ENCODE assay signal across 9 cellular contexts in the genomic region with DNA sequence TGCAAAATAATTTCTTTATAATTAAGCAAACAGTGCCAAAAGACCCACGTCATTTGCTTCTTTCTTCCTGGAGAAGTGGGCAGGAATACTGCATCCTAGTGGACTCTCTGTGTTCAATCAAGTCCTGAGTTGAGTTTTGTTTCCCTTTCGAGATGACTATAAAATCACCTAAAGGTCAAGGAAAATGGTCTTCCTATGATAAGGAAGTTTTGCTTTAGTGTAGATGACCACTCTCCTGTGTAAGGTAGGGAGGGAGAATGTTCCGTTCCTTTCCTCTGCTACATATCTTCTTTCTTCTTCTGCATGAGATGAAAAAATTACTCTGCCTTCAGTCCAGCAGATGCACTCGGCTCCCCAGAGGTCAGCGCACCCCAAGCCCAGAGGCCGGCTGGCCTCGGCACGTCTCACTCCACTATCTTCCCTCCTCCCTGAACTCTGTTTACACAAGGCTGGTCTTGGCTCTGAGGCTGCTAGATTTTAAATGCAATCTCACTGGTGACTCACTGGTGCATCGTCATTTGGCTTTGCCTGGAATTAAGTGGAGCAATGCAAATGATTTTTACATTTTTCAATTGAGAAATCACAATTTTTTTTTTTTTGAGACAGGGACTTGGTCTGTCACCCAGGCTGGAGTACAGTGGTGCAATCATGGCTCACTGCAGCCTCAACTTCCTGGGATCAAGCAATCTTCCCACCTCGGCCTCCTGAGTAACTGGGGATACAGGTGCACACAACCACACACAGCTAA. TPM values are rescaled to one million over a fixed set of nuclear protein-coding genes. Genes with fewer than 3 reads are reported as not detected.
DNase-seq lines count a peak whose midpoint lies in the region; ATAC-seq and TF ChIP-seq lines count a peak whose summit lies in the region.
"Had no signal": no experiment of that assay in that cellular context is flagged by ENCODE, and none has a peak within 500 bp of the region (broad histone marks: within the 10 kb centered on the region; RNA-seq: fewer than 3 reads in every experiment).

No MANE protein-coding gene starts in this region.

- H3K4me2 ChIP-seq in PC-9 (peak overlapping the region; percentile 77), fibroblast of lung (ENCODE audit: extremely low read depth, insufficient read depth, low read length) (peak overlapping the region; percentile 53)

- no peaks in the 10 kb centered on the region for H3K9me3 ChIP-seq in PC-9 (ENCODE audit: insufficient read depth, low read depth)
- no peaks in the 10 kb centered on the region for H3K9me3 ChIP-seq in fibroblast of lung (ENCODE audit: control insufficient read depth, insufficient read depth, low read depth, low read length)

- H3K9me3 Mint-ChIP-seq in CD14-positive monocyte (no peaks in the 10 kb centered on the region), glutamatergic neuron (ENCODE audit: unreplicated experiment) (no peaks in the 10 kb centered on the region)
- no peaks in the 10 kb centered on the region for H3K9me3 Mint-ChIP-seq in stimulated activated effector memory CD8-positive, alpha-beta T cell treated with anti-CD3 and anti-CD28 coated beads, Interleukin-12 subunit alpha, Interleukin-12 subunit beta, amount 100 ng/mL, for 72 hours

- H3K9me2 ChIP-seq in PC-9 (ENCODE audit: insufficient read depth), result no peaks in the 10 kb centered on the region

- CTCF ChIA-PET in PC-9 (lab: Charles Lee), result interaction anchor here (0.6 to 0.7 kb wide), 3 partner anchors 10 to 27 kb away, joined by 3 to 5 read pairs (median 3); no protein-coding TSS in a partner anchor

- peaks cover 56% of the 10 kb centered on the region for H3K4me1 ChIP-seq in PC-9 (replicated peaks; ENCODE audit: insufficient read depth)
- peaks cover 8% of the 10 kb centered on the region for H3K4me1 ChIP-seq in fibroblast of lung (ENCODE audit: control insufficient read depth, extremely low read depth, insufficient read depth, low read length)

- H3K4me3 Mint-ChIP-seq in CD14-positive monocyte, result peak overlapping the region; percentile 69 to 87
- no peak overlapping the region for H3K4me3 Mint-ChIP-seq in glutamatergic neuron (ENCODE audit: unreplicated experiment)
- no peak overlapping the region for H3K4me3 Mint-ChIP-seq in stimulated activated effector memory CD8-positive, alpha-beta T cell treated with anti-CD3 and anti-CD28 coated beads, Interleukin-12 subunit alpha, Interleukin-12 subunit beta, amount 100 ng/mL, for 72 hours
- H3K4me3 Mint-ChIP-seq: activated naive CD8-positive, alpha-beta T cell had no signal

- peak overlapping the region; percentile 39; the same call in 1 of the 2 replicates for H3K4me3 ChIP-seq in PC-9
- H3K4me3 ChIP-seq in fibroblast of lung (replicated peaks in 1 of 4; ENCODE audit: control extremely low read depth in 1 of 4, insufficient read depth in 1 of 4, low read depth in 3 of 4, low read length in 4 of 4), result peak overlapping the region in 2 of 4 experiments; percentile 11 to 23

- H4K20me1 ChIP-seq in PC-9 (ENCODE audit: insufficient read depth) (no peaks in the 10 kb centered on the region), fibroblast of lung (ENCODE audit: control insufficient read depth, extremely low read depth, insufficient read depth, low read length) (no peaks in the 10 kb centered on the region)

- ATAC-seq in stimulated activated effector memory CD8-positive, alpha-beta T cell treated with anti-CD3 and anti-CD28 coated beads, Interleukin-12 subunit alpha, Interleukin-12 subunit beta, amount 100 ng/mL, for 72 hours, result no peak

- H3K27me3 ChIP-seq in PC-9 (ENCODE audit: insufficient read depth, low read depth), result no peaks in the 10 kb centered on the region
- H3K27me3 ChIP-seq in fibroblast of lung (ENCODE audit: control insufficient read depth, insufficient read depth, low read length), result no peaks in the 10 kb centered on the region

- POLR2A ChIA-PET in PC-9 (lab: Charles Lee; ENCODE audit: unreplicated experiment), result interaction anchor here (0.6 kb wide), 1 partner anchor 40 kb away, joined by 5 read pairs; no protein-coding TSS in a partner anchor

- H3K36me3 Mint-ChIP-seq in CD14-positive monocyte, result peaks cover 11 to 13% of the 10 kb centered on the region in 2 donors
- no peaks in the 10 kb centered on the region for H3K36me3 Mint-ChIP-seq in glutamatergic neuron (ENCODE audit: unreplicated experiment)
- peaks cover 19% of the 10 kb centered on the region for H3K36me3 Mint-ChIP-seq in stimulated activated effector memory CD8-positive, alpha-beta T cell treated with anti-CD3 and anti-CD28 coated beads, Interleukin-12 subunit alpha, Interleukin-12 subunit beta, amount 100 ng/mL, for 72 hours

- TF ChIP-seq CTCF in CD14-positive monocyte (IDR thresholded peaks at IDR 0.05) (no peak), PC-9 (conservative IDR thresholded peaks at IDR 0.05) (peak; percentile 30; the same call in 1 of the 2 replicates), fibroblast of lung (conservative IDR thresholded peaks at IDR 0.05 in 1 of 2, IDR thresholded peaks at IDR 0.05 in 1 of 2; ENCODE audit: low read depth in 1 of 2, low read length in 2 of 2) (peak; percentile 30 to 31), glutamatergic neuron (IDR thresholded peaks at IDR 0.05; ENCODE audit: partially characterized antibody, unreplicated experiment) (no peak)

- intact Hi-C loops in CD14-positive monocyte (cut with micrococcal nuclease) (no loop called here), PC-9 (cut with micrococcal nuclease; ENCODE audit: unreplicated experiment) (no loop called here)

- H3K9ac ChIP-seq in fibroblast of lung (ENCODE audit: insufficient read depth, low read length), result peak overlapping the region; percentile 5

- H3K27ac Mint-ChIP-seq in CD14-positive monocyte (peak overlapping the region; percentile 96 to 99 (median 99)), glutamatergic neuron (ENCODE audit: unreplicated experiment) (no peak overlapping the region)
- no peak overlapping the region for H3K27ac Mint-ChIP-seq in stimulated activated effector memory CD8-positive, alpha-beta T cell treated with anti-CD3 and anti-CD28 coated beads, Interleukin-12 subunit alpha, Interleukin-12 subunit beta, amount 100 ng/mL, for 72 hours
- H3K27ac Mint-ChIP-seq: activated naive CD8-positive, alpha-beta T cell had no signal

- H3K79me2 ChIP-seq in PC-9 (ENCODE audit: low read depth), result no peaks in the 10 kb centered on the region; the same call in none of the 2 replicates
- H3K79me2 ChIP-seq in fibroblast of lung (ENCODE audit: control insufficient read depth, insufficient read depth, low read length), result no peaks in the 10 kb centered on the region

- H3K36me3 ChIP-seq in PC-9 (ENCODE audit: low read depth), result no peaks in the 10 kb centered on the region
- H3K36me3 ChIP-seq in fibroblast of lung (ENCODE audit: control insufficient read depth, insufficient read depth, low read length), result no peaks in the 10 kb centered on the region

- H3K27ac ChIP-seq in PC-9 (peak overlapping the region; percentile 89), fibroblast of lung (ENCODE audit: insufficient read depth, low read length) (peak overlapping the region; percentile 63)

- peaks cover 23% of the 10 kb centered on the region for H3K4me1 Mint-ChIP-seq in CD14-positive monocyte
- H3K4me1 Mint-ChIP-seq in glutamatergic neuron (ENCODE audit: low read depth, unreplicated experiment), result peaks cover 3% of the 10 kb centered on the region
- no peaks in the 10 kb centered on the region for H3K4me1 Mint-ChIP-seq in stimulated activated effector memory CD8-positive, alpha-beta T cell treated with anti-CD3 and anti-CD28 coated beads, Interleukin-12 subunit alpha, Interleukin-12 subunit beta, amount 100 ng/mL, for 72 hours

- DNase-seq in CD14-positive monocyte (ENCODE audit: low spot score), result peak; percentile 84
- DNase-seq in PC-9, result peak; percentile 79 to 97
- DNase-seq in fibroblast of lung (ENCODE audit: low read depth in 2 of 2), result peak; percentile 91 to 98
- DNase-seq in occipital lobe (lab: John Stamatoyannopoulos, UW), result peak; percentile 13
- no peak for DNase-seq in GDM1 (lab: John Stamatoyannopoulos, UW)
- DNase-seq in glutamatergic neuron, result no peak
- no peak for DNase-seq in stimulated activated effector memory CD8-positive, alpha-beta T cell treated with anti-CD3 and anti-CD28 coated beads, Interleukin-12 subunit alpha, Interleukin-12 subunit beta, amount 100 ng/mL, for 72 hours (ENCODE audit: low spot score in 2 of 2)
- DNase-seq in ecto neural progenitor cell (ENCODE audit: low spot score), result no peak

- peaks cover 49% of the 10 kb centered on the region for H3F3A ChIP-seq in PC-9 (ENCODE audit: insufficient read depth, low read depth)

- BruUV-seq in PC-9 (replicated peaks; lab: Mats Ljungman, UMichigan), result TSS peak; percentile 83

- H3K27me3 Mint-ChIP-seq in CD14-positive monocyte (ENCODE audit: low read depth in 3 of 3), result peaks cover 0 to 2% (median 0%) of the 10 kb centered on the region in 3 donors
- peaks cover 2% of the 10 kb centered on the region for H3K27me3 Mint-ChIP-seq in glutamatergic neuron (ENCODE audit: unreplicated experiment)
- H3K27me3 Mint-ChIP-seq: activated naive CD8-positive, alpha-beta T cell had no signal

- H2AFZ ChIP-seq in PC-9, result no peak overlapping the region; the same call in 1 of the 2 replicates
- H2AFZ ChIP-seq in fibroblast of lung (ENCODE audit: low read length), result no peak overlapping the region

RNA-seq across cellular contexts. Expression of gene VDAC2, which starts 18.6 kb away (rescaled TPM):
- 100 to 1,000 TPM; 139 to 154 TPM for polyA plus RNA-seq in CD14-positive monocyte
- 241 and 243 TPM in 2 replicates for total RNA-seq in PC-9 (2021)
- 145 and 151 TPM in 2 replicates for total RNA-seq in fibroblast of lung
- polyA plus RNA-seq in fibroblast of lung, result 208 and 225 TPM in 2 replicates
- 217 and 249 TPM in 2 replicates for polyA plus RNA-seq in fibroblast of lung (2012)
- polyA minus RNA-seq in fibroblast of lung (ENCODE audit: low replicate concordance), result 38.6 and 41.2 TPM in 2 replicates
- total RNA-seq in occipital lobe, result 126 TPM
- total RNA-seq in glutamatergic neuron (ENCODE audit: unreplicated experiment), result 264 TPM

RNA-seq across cellular contexts. Expression of gene COMTD1, which starts 43.8 kb away (rescaled TPM):
- polyA plus RNA-seq in CD14-positive monocyte, result 10 to 100 TPM; 16.1 to 16.5 TPM
- total RNA-seq in PC-9 (2021), result 20.5 and 25.1 TPM in 2 replicates
- total RNA-seq in fibroblast of lung, result 5.6 and 8.3 TPM in 2 replicates
- 2.0 and 2.8 TPM in 2 replicates for polyA plus RNA-seq in fibroblast of lung
- polyA plus RNA-seq in fibroblast of lung (2012), result 10.7 and 12.1 TPM in 2 replicates
- 0.41 and 1.3 TPM in 2 replicates for polyA minus RNA-seq in fibroblast of lung (ENCODE audit: low replicate concordance)
- total RNA-seq in occipital lobe, result 19.7 TPM
- total RNA-seq in glutamatergic neuron (ENCODE audit: unreplicated experiment), result 14.2 TPM

Comparison
In these comparisons a context has a peak if more than half of its experiments do, and no peak if none do; other contexts are left out.
1. DNase-seq: peak in CD14-positive monocyte (single experiment), PC-9 (2 of 2), fibroblast of lung (2 of 2) and occipital lobe (single experiment); none in GDM1 (single experiment), glutamatergic neuron (single experiment), stimulated activated effector memory CD8-positive, alpha-beta T cell treated with anti-CD3 and anti-CD28 coated beads, Interleukin-12 subunit alpha, Interleukin-12 subunit beta, amount 100 ng/mL, for 72 hours (0 of 2) and ecto neural progenitor cell (single experiment).
2. H3K27ac Mint-ChIP-seq: peak in CD14-positive monocyte (7 of 7); none in glutamatergic neuron (single experiment) and stimulated activated effector memory CD8-positive, alpha-beta T cell treated with anti-CD3 and anti-CD28 coated beads, Interleukin-12 subunit alpha, Interleukin-12 subunit beta, amount 100 ng/mL, for 72 hours (single experiment).
3. H3K4me3 Mint-ChIP-seq: peak in CD14-positive monocyte (2 of 2); none in glutamatergic neuron (single experiment) and stimulated activated effector memory CD8-positive, alpha-beta T cell treated with anti-CD3 and anti-CD28 coated beads, Interleukin-12 subunit alpha, Interleukin-12 subunit beta, amount 100 ng/mL, for 72 hours (single experiment).
4. CTCF ChIP-seq: peak in PC-9 (single experiment) and fibroblast of lung (2 of 2); none in CD14-positive monocyte (single experiment) and glutamatergic neuron (single experiment).